In genomic region chr22:31616315-31616980, GRCh38 we compare ENCODE assay signal across 8 cellular contexts. TPM values are rescaled to one million over a fixed set of nuclear protein-coding genes. Genes with fewer than 3 reads are reported as not detected.
A peak's percentile ranks its signal among the peaks of the same experiment; 100 is the strongest.
DNase-seq lines count a peak whose midpoint lies in the region; ATAC-seq, FAIRE-seq and TF ChIP-seq lines count a peak whose summit lies in the region.

No MANE protein-coding gene starts in this region.

- DNase-seq in COLO668 (lab: John Stamatoyannopoulos, UW; ENCODE audit: unreplicated experiment) (peak; percentile 61), GM20000 (ENCODE audit: low spot score) (peak; percentile 84), SJCRH30 (peak; percentile 75 to 80), right lobe of liver (no peak), RKO (ENCODE audit: low spot score) (no peak), D721Med (ENCODE audit: insufficient read length, low spot score) (no peak), cardiac septum (ENCODE audit: low spot score) (no peak), AG08395 (ENCODE audit: low spot score) (no peak)

- intact Hi-C loops in right lobe of liver (cut with DNase I) (no loop called here), cardiac septum (cut with DNase I) (no loop called here)

- 40% methylated on average over 1 of the region's 9 CpGs for WGBS in right lobe of liver (ENCODE audit: insufficient coverage, low coverage, low lambda C conversion rate, missing lambda C conversion rate)

- H3K27ac ChIP-seq in SJCRH30 (peak overlapping the region; percentile 82), right lobe of liver (no peak overlapping the region)

- ATAC-seq in right lobe of liver: peak in 3 of 4 donors; percentile 4 to 28 (median 14)

- no peak for FAIRE-seq in D721Med (lab: Jason Lieb, UNC)

- H3K4me3 ChIP-seq in SJCRH30 (no peak overlapping the region), right lobe of liver (no peak overlapping the region)

- no peak for TF ChIP-seq POLR2A in right lobe of liver (IDR thresholded peaks at IDR 0.05)

- H3K27me3 ChIP-seq in SJCRH30 (no peaks in the 10 kb centered on the region), right lobe of liver (no peaks in the 10 kb centered on the region)

- TF ChIP-seq CTCF in GM20000 (IDR thresholded peaks at IDR 0.05; ENCODE audit: extremely low read depth, missing control alignments): no peak
- no peak for TF ChIP-seq CTCF in right lobe of liver (IDR thresholded peaks at IDR 0.05)
- TF ChIP-seq CTCF in D721Med (IDR thresholded peaks at IDR 0.05; ENCODE audit: insufficient read depth, missing control alignments): no peak

- H3K4me1 ChIP-seq in SJCRH30 (peaks cover 21% of the 10 kb centered on the region), right lobe of liver (no peaks in the 10 kb centered on the region)

- H3K9me3 ChIP-seq in SJCRH30 (replicated peaks) (no peaks in the 10 kb centered on the region), right lobe of liver (no peaks in the 10 kb centered on the region)

- 0 out of 2 replicates have a peak, but pooled peaks cover 2% of the 10 kb centered on the region for H3K36me3 ChIP-seq in SJCRH30
- peaks cover 0 to 40% (median 10%) of the 10 kb centered on the region in 4 donors for H3K36me3 ChIP-seq in right lobe of liver

RNA-seq across cellular contexts. Expression of gene PISD, which starts 45.6 kb away (rescaled TPM):
- 18.6 and 20.1 TPM in 2 replicates for total RNA-seq in SJCRH30 (2014; rRNA removed; shearing (Covaris generic))
- 10 to 100 TPM; 15.5 to 22.9 (median 18.1) TPM for total RNA-seq in right lobe of liver
- 20.2 TPM for total RNA-seq in cardiac septum

Comparison
In these comparisons a context has a peak if more than half of its experiments do, and no peak if none do; other contexts are left out.
1. DNase-seq: peak in COLO668 (single experiment), GM20000 (single experiment) and SJCRH30 (2 of 2); none in right lobe of liver (0 of 3), RKO (single experiment), D721Med (single experiment), cardiac septum (single experiment) and AG08395 (single experiment).